In the genomic region with DNA sequence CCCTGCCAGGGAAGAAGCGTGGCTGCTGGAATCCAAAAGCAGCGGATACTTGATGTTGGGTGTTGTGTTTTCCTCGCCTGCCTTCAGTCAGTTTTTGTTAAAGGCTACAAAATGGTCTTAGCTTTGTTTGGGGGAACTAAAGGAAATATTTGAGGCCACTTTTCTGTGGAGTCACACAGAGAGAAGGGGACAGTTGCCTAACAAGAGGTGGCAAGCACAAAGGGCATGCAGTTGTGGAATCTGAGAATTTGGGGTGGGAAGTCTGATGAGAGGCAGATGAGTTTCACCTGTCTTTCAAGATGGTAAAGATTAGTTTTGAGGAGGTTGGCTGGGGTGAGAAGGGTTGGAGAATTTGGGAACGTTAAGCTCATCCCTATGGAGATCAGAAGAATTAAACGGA, we compare ENCODE assay signal across 16 cellular contexts. TPM values are rescaled to one million over a fixed set of nuclear protein-coding genes. Genes with fewer than 3 reads are reported as not detected.
DNase-seq lines count a peak whose midpoint lies in the region; ATAC-seq, FAIRE-seq and TF ChIP-seq lines count a peak whose summit lies in the region.
"Had no signal": no experiment of that assay in that cellular context is flagged by ENCODE, and none has a peak within 500 bp of the region (broad histone marks: within the 10 kb centered on the region; RNA-seq: fewer than 3 reads in every experiment).

No MANE protein-coding gene starts in this region.

- H4K20me1 ChIP-seq in GM23248 (ENCODE audit: insufficient read depth) = 0 out of 2 replicates have a peak, but pooled peaks cover 12% of the 10 kb centered on the region
- no peaks in the 10 kb centered on the region; the same call in 1 of the 2 replicates for H4K20me1 ChIP-seq in GM12878 (ENCODE audit: control insufficient read depth, insufficient read depth)
- H4K20me1 ChIP-seq in smooth muscle cell (ENCODE audit: low read depth) = peaks cover 63% of the 10 kb centered on the region

- H3K4me2 ChIP-seq in GM23248 (ENCODE audit: unreplicated experiment) = peak overlapping the region; percentile 24
- peak overlapping the region; percentile 78 for H3K4me2 ChIP-seq in GM12878 (ENCODE audit: control insufficient read depth, insufficient read depth)
- peak overlapping the region; percentile 74 for H3K4me2 ChIP-seq in smooth muscle cell

- RAD21 ChIA-PET in GM12878 (lab: Charles Lee; ENCODE audit: unreplicated experiment) = interaction anchor here (0.7 to 8.6 kb wide), 9 partner anchors 15 to 144 kb away, joined by 3 to 113 read pairs (median 4); no protein-coding TSS in a partner anchor

- DNase-seq in activated CD8-positive, alpha-beta T cell treated with anti-CD3 and anti-CD28 coated beads for 36 hours = no peak
- DNase-seq in activated CD8-positive, alpha-beta T cell treated with anti-CD3 and anti-CD28 coated beads, Interleukin-2, amount 10 ng/mL, durations not matched to agents 7 days and 5 days = no peak
- DNase-seq in GM23248 (no peak), GM12878 (ENCODE audit: low read depth, low spot score) (no peak), smooth muscle cell (lab: John Stamatoyannopoulos, UW; ENCODE audit: unreplicated experiment) (no peak), mesothelial cell of epicardium (ENCODE audit: low spot score in 2 of 2, unreplicated experiment in 2 of 2) (no peak)
- DNase-seq: ACHN, amygdala, cortex of kidney, glutamatergic neuron, NCI-H1694, NCI-H446 treated with DMSO at 0.1 percent for 48 hours, substantia nigra had no signal

- H3K79me2 ChIP-seq in GM23248 (ENCODE audit: insufficient read depth) (peaks cover 74% of the 10 kb centered on the region), GM12878 (ENCODE audit: control insufficient read depth, insufficient read depth, low read length) (peaks cover 93% of the 10 kb centered on the region), smooth muscle cell (ENCODE audit: low read depth) (peaks cover 73% of the 10 kb centered on the region)

- H3K36me3 ChIP-seq in GM23248 (ENCODE audit: low read depth) = no peaks in the 10 kb centered on the region
- no peaks in the 10 kb centered on the region for H3K36me3 ChIP-seq in GM12878 (ENCODE audit: control insufficient read depth in 2 of 2, insufficient read depth in 2 of 2, low read length in 1 of 2)
- no peaks in the 10 kb centered on the region for H3K36me3 ChIP-seq in smooth muscle cell (ENCODE audit: low read depth)

- peak overlapping the region; percentile 52 for H3K4me3 Mint-ChIP-seq in activated CD8-positive, alpha-beta T cell treated with anti-CD3 and anti-CD28 coated beads for 36 hours
- H3K4me3 Mint-ChIP-seq in activated CD8-positive, alpha-beta T cell treated with anti-CD3 and anti-CD28 coated beads, Interleukin-2, amount 10 ng/mL, durations not matched to agents 7 days and 5 days = no peak overlapping the region
- H3K4me3 Mint-ChIP-seq in mesothelial cell of epicardium = no peak overlapping the region

- H3K9ac ChIP-seq in GM23248 (no peak overlapping the region), GM12878 (ENCODE audit: control insufficient read depth, insufficient read depth, low read length) (peak overlapping the region; percentile 93), smooth muscle cell (ENCODE audit: low read depth) (no peak overlapping the region)

- in situ Hi-C loops in GM23248 (cut with MboI) = no loop called here
- in situ Hi-C loops in GM12878 (cut with MboI) = loop anchor here (25.0 kb wide), 1 partner anchor 1238 kb away; no protein-coding TSS in a partner anchor

- H2AFZ ChIP-seq in GM23248 (no peak overlapping the region), GM12878 (ENCODE audit: control insufficient read depth, low read depth, low read length) (no peak overlapping the region), smooth muscle cell (ENCODE audit: low read depth) (no peak overlapping the region)

- ATAC-seq in activated CD8-positive, alpha-beta T cell treated with anti-CD3 and anti-CD28 coated beads for 36 hours = no peak
- ATAC-seq in activated CD8-positive, alpha-beta T cell treated with anti-CD3 and anti-CD28 coated beads, Interleukin-2, amount 10 ng/mL, durations not matched to agents 7 days and 5 days = no peak
- ATAC-seq in GM12878 = no peak
- no peak for ATAC-seq in HG02798 (IDR thresholded peaks at IDR 0.05; ENCODE audit: poor library complexity, unreplicated experiment)
- ATAC-seq in HG02884 (IDR thresholded peaks at IDR 0.05; ENCODE audit: unreplicated experiment) = no peak
- ATAC-seq: esophagus mucosa had no signal

- H3K9me3 Mint-ChIP-seq in activated CD8-positive, alpha-beta T cell treated with anti-CD3 and anti-CD28 coated beads for 36 hours = no peaks in the 10 kb centered on the region
- H3K9me3 Mint-ChIP-seq in activated CD8-positive, alpha-beta T cell treated with anti-CD3 and anti-CD28 coated beads, Interleukin-2, amount 10 ng/mL, durations not matched to agents 7 days and 5 days (ENCODE audit: insufficient read depth) = no peaks in the 10 kb centered on the region
- H3K9me3 Mint-ChIP-seq in mesothelial cell of epicardium = peaks cover 6% of the 10 kb centered on the region

- H3K27me3 Mint-ChIP-seq in activated CD8-positive, alpha-beta T cell treated with anti-CD3 and anti-CD28 coated beads for 36 hours = no peaks in the 10 kb centered on the region
- H3K27me3 Mint-ChIP-seq in activated CD8-positive, alpha-beta T cell treated with anti-CD3 and anti-CD28 coated beads, Interleukin-2, amount 10 ng/mL, durations not matched to agents 7 days and 5 days (ENCODE audit: low read depth) = no peaks in the 10 kb centered on the region
- H3K27me3 Mint-ChIP-seq in mesothelial cell of epicardium (ENCODE audit: low read depth) = no peaks in the 10 kb centered on the region

- H3F3A ChIP-seq in GM23248 (ENCODE audit: insufficient read depth) (peaks cover 27% of the 10 kb centered on the region), smooth muscle cell (ENCODE audit: low read depth) (peaks cover 19% of the 10 kb centered on the region)

- no peak for TF ChIP-seq RAD21 in GM12878 (IDR thresholded peaks at IDR 0.05; ENCODE audit: insufficient read depth, low read depth, low read length)

- no peak for TF ChIP-seq EP300 in GM12878 (IDR thresholded peaks at IDR 0.05; ENCODE audit: borderline replicate concordance in 1 of 2, control insufficient read depth in 1 of 2, low read depth in 2 of 2, low read length in 2 of 2)

- H3K9me2 ChIP-seq in GM23248 (ENCODE audit: insufficient read depth) = no peaks in the 10 kb centered on the region

- CTCF ChIA-PET in activated CD8-positive, alpha-beta T cell treated with anti-CD3 and anti-CD28 coated beads for 36 hours (lab: Charles Lee) = interaction anchor here (0.6 to 2.9 kb wide), 3 partner anchors 10 to 144 kb away, joined by 3 to 10 read pairs (median 4); no protein-coding TSS in a partner anchor
- CTCF ChIA-PET in activated CD8-positive, alpha-beta T cell treated with anti-CD3 and anti-CD28 coated beads, Interleukin-2, amount 10 ng/mL, durations not matched to agents 7 days and 5 days (lab: Charles Lee) = interaction anchor here (2.3 kb wide), 1 partner anchor 89 kb away, joined by 19 read pairs; no protein-coding TSS in a partner anchor
- CTCF ChIA-PET in GM12878 (lab: Yijun Ruan, JAX) = interaction anchor here (0.6 to 2.2 kb wide), 5 partner anchors 80 to 150 kb away, joined by 3 to 7 read pairs (median 5); no protein-coding TSS in a partner anchor

- no TSS peak for BruUV-seq in GM12878 (replicated peaks; lab: Mats Ljungman, UMichigan)

- peaks cover 27% of the 10 kb centered on the region for H3K36me3 Mint-ChIP-seq in activated CD8-positive, alpha-beta T cell treated with anti-CD3 and anti-CD28 coated beads for 36 hours (ENCODE audit: low read depth)
- H3K36me3 Mint-ChIP-seq in activated CD8-positive, alpha-beta T cell treated with anti-CD3 and anti-CD28 coated beads, Interleukin-2, amount 10 ng/mL, durations not matched to agents 7 days and 5 days (ENCODE audit: low read depth) = peaks cover 46% of the 10 kb centered on the region
- peaks cover 5% of the 10 kb centered on the region for H3K36me3 Mint-ChIP-seq in mesothelial cell of epicardium

- SMC1A ChIA-PET in GM12878 (lab: Charles Lee; ENCODE audit: uncharacterized antibody, unreplicated experiment) = interaction anchor here (0.9 to 29.9 kb wide), 11 partner anchors 8 to 138 kb away, joined by 3 to 682 read pairs (median 4); no protein-coding TSS in a partner anchor

- no peaks in the 10 kb centered on the region for H3K9me3 ChIP-seq in GM23248 (ENCODE audit: low read depth)
- no peaks in the 10 kb centered on the region for H3K9me3 ChIP-seq in GM12878 (replicated peaks; ENCODE audit: control insufficient read depth, insufficient read depth, low read length)
- H3K9me3 ChIP-seq in smooth muscle cell (replicated peaks; ENCODE audit: low read depth) = no peaks in the 10 kb centered on the region

- 80 to 81% methylated on average over 5 of the region's 5 CpGs for WGBS in GM23248 (ENCODE audit: low coverage in 1 of 2, low lambda C conversion rate in 2 of 2, missing lambda C conversion rate in 2 of 2), 2 experiments
- WGBS in GM12878 (ENCODE audit: insufficient coverage, insufficient replicate concordance, low lambda C conversion rate, missing lambda C conversion rate) = 77% methylated on average over 5 of the region's 5 CpGs
- 82% methylated on average over 5 of the region's 5 CpGs for WGBS in smooth muscle cell (ENCODE audit: low lambda C conversion rate)

- intact Hi-C loops in activated CD8-positive, alpha-beta T cell treated with anti-CD3 and anti-CD28 coated beads for 36 hours (cut with micrococcal nuclease) = loop anchor here (5.0 to 10.0 kb wide), 2 partner anchors 57 to 91 kb away; no protein-coding TSS in a partner anchor
- intact Hi-C loops in GM12878 (cut with micrococcal nuclease; ENCODE audit: unreplicated experiment) = no loop called here

- peaks cover 45% of the 10 kb centered on the region for H3K4me1 ChIP-seq in GM23248 (ENCODE audit: insufficient read depth)
- H3K4me1 ChIP-seq in GM12878 (ENCODE audit: control insufficient read depth, insufficient read depth, low read length) = peaks cover 13% of the 10 kb centered on the region; the same call in 1 of the 2 replicates
- peaks cover 29% of the 10 kb centered on the region for H3K4me1 ChIP-seq in smooth muscle cell (ENCODE audit: low read depth)

- H3K27ac Mint-ChIP-seq in activated CD8-positive, alpha-beta T cell treated with anti-CD3 and anti-CD28 coated beads for 36 hours = no peak overlapping the region
- H3K27ac Mint-ChIP-seq in activated CD8-positive, alpha-beta T cell treated with anti-CD3 and anti-CD28 coated beads, Interleukin-2, amount 10 ng/mL, durations not matched to agents 7 days and 5 days = no peak overlapping the region
- no peak overlapping the region for H3K27ac Mint-ChIP-seq in mesothelial cell of epicardium

- TF ChIP-seq CTCF in activated CD8-positive, alpha-beta T cell treated with anti-CD3 and anti-CD28 coated beads for 36 hours (IDR thresholded peaks at IDR 0.05) = no peak
- TF ChIP-seq CTCF in GM12878 (IDR thresholded peaks at IDR 0.05 in 2 of 3, conservative IDR thresholded peaks at IDR 0.05 in 1 of 3; ENCODE audit: control insufficient read depth in 2 of 3, extremely low read depth in 1 of 3, insufficient read depth in 1 of 3, low read depth in 3 of 3, low read length in 3 of 3) (no peak), smooth muscle cell (IDR thresholded peaks at IDR 0.05; ENCODE audit: borderline replicate concordance, insufficient read depth, poor library complexity, severe bottlenecking) (no peak), mesothelial cell of epicardium (IDR thresholded peaks at IDR 0.05; ENCODE audit: unreplicated experiment) (no peak)

- peaks cover 67% of the 10 kb centered on the region for H3K4me1 Mint-ChIP-seq in activated CD8-positive, alpha-beta T cell treated with anti-CD3 and anti-CD28 coated beads for 36 hours (ENCODE audit: low read depth)
- H3K4me1 Mint-ChIP-seq in activated CD8-positive, alpha-beta T cell treated with anti-CD3 and anti-CD28 coated beads, Interleukin-2, amount 10 ng/mL, durations not matched to agents 7 days and 5 days (ENCODE audit: low read depth) = peaks cover 62% of the 10 kb centered on the region
- peaks cover 15% of the 10 kb centered on the region for H3K4me1 Mint-ChIP-seq in mesothelial cell of epicardium

- POLR2A ChIA-PET in activated CD8-positive, alpha-beta T cell treated with anti-CD3 and anti-CD28 coated beads for 36 hours (lab: Charles Lee) = interaction anchor here (1.2 to 2.0 kb wide), 2 partner anchors 10 to 16 kb away, joined by 3 to 10 read pairs; no protein-coding TSS in a partner anchor
- POLR2A ChIA-PET in activated CD8-positive, alpha-beta T cell treated with anti-CD3 and anti-CD28 coated beads, Interleukin-2, amount 10 ng/mL, durations not matched to agents 7 days and 5 days (lab: Charles Lee) = interaction anchor here (5.7 kb wide), 1 partner anchor 17 kb away, joined by 85 read pairs; no protein-coding TSS in a partner anchor
- POLR2A ChIA-PET in GM12878 (lab: Charles Lee) = interaction anchor here (0.7 to 5.6 kb wide), 8 partner anchors 9 to 141 kb away, joined by 3 to 29 read pairs (median 4); no protein-coding TSS in a partner anchor

- H3K27me3 ChIP-seq in GM23248 (replicated peaks; ENCODE audit: insufficient read depth) (no peaks in the 10 kb centered on the region), GM12878 (replicated peaks in 1 of 2; ENCODE audit: control insufficient read depth in 2 of 2, insufficient read depth in 2 of 2, low read length in 1 of 2) (no peaks in the 10 kb centered on the region), smooth muscle cell (ENCODE audit: low read depth) (no peaks in the 10 kb centered on the region)

- TF ChIP-seq POLR2A in GM12878 (IDR thresholded peaks at IDR 0.05; ENCODE audit: low read depth, low read length) = no peak

- H3K4me3 ChIP-seq in GM23248 = no peak overlapping the region
- H3K4me3 ChIP-seq in GM12878 = peak overlapping the region; percentile 95
- no peak overlapping the region for H3K4me3 ChIP-seq in smooth muscle cell

- H3K27ac ChIP-seq in GM23248 (no peak overlapping the region), GM12878 (ENCODE audit: control insufficient read depth, insufficient read depth) (peak overlapping the region; percentile 49), smooth muscle cell (ENCODE audit: low read depth) (peak overlapping the region; percentile 6)

- FAIRE-seq in GM12878 (lab: Jason Lieb, UNC) = no peak

RNA-seq across cellular contexts. Expression of a gene that starts 2.9 kb away (rescaled TPM):
- total RNA-seq in activated CD8-positive, alpha-beta T cell treated with anti-CD3 and anti-CD28 coated beads for 36 hours = 10 to 100 TPM; 57.8 to 67.5 TPM
- 10 to 100 TPM; 52.7 to 57.1 TPM for total RNA-seq in activated CD8-positive, alpha-beta T cell treated with anti-CD3 and anti-CD28 coated beads, Interleukin-2, amount 10 ng/mL, durations not matched to agents 7 days and 5 days
- 42.5 and 44.0 TPM in 2 replicates for total RNA-seq in GM23248 (2014; rRNA removed; shearing (Covaris generic))
- polyA plus RNA-seq in GM23248 (2016; fragmentation: Nextera tagmentation; extraction: Ambion mirVana) = 10.9 and 12.6 TPM in 2 replicates
- 326 and 345 TPM in 2 replicates for total RNA-seq in GM12878 (2013; cell fraction: nucleolus; rRNA removed)
- total RNA-seq in GM12878 (2014; rRNA removed) = 61.5 and 79.2 TPM in 2 replicates
- 65.8 and 71.2 TPM in 2 replicates for total RNA-seq in GM12878 (2014; rRNA removed; fragmentation: Illumina TruSeq; extraction: Trizol)
- 49.8 and 50.6 TPM in 2 replicates for total RNA-seq in GM12878 (2021)
- 19.6 TPM for polyA plus RNA-seq in GM12878 (2011; ENCODE audit: low read depth)
- 126 and 179 TPM in 2 replicates for polyA plus RNA-seq in GM12878 (2011; rRNA removed)
- polyA plus RNA-seq in GM12878 (2011; cell fraction: cytosol; rRNA removed) = 40.3 and 53.0 TPM in 2 replicates
- polyA plus RNA-seq in GM12878 (2011; cell fraction: nucleus; rRNA removed) = 145 and 211 TPM in 2 replicates
- polyA plus RNA-seq in GM12878 (2012) = 25.7 and 45.2 TPM in 2 replicates
- polyA plus RNA-seq in GM12878 (2014; fragmentation: Illumina TruSeq; extraction: Trizol) = 54.2 and 67.3 TPM in 2 replicates
- polyA plus RNA-seq in GM12878 (2014; fragmentation: Nextera tagmentation; extraction: Ambion mirVana) = 10 to 100 TPM; 17.6 to 32.5 TPM
- polyA plus RNA-seq in GM12878 (2014; rRNA removed) = 33.9 and 40.3 TPM in 2 replicates
- polyA plus RNA-seq in GM12878 (2016; fragmentation: Nextera tagmentation; extraction: Ambion mirVana) = 10 to 100 TPM; 32.5 to 37.2 TPM
- polyA minus RNA-seq in GM12878 (2011; rRNA and poly(A)+ RNA removed) = 83.9 and 129 TPM in 2 replicates
- polyA minus RNA-seq in GM12878 (2011; cell fraction: cytosol; rRNA and poly(A)+ RNA removed) = 28.5 and 42.0 TPM in 2 replicates
- polyA minus RNA-seq in GM12878 (2011; cell fraction: nucleus; rRNA and poly(A)+ RNA removed) = 66.7 and 73.4 TPM in 2 replicates
- 39.2 and 42.2 TPM in 2 replicates for total RNA-seq in smooth muscle cell
- polyA plus RNA-seq in smooth muscle cell = 12.4 and 12.9 TPM in 2 replicates
- 24.3 to 25.8 TPM (median 25.3 TPM) in 3 replicates for total RNA-seq in mesothelial cell of epicardium

RNA-seq across cellular contexts. Expression of a gene that starts 45.3 kb away (rescaled TPM):
- total RNA-seq in activated CD8-positive, alpha-beta T cell treated with anti-CD3 and anti-CD28 coated beads for 36 hours = under 1 TPM; 0.34 to 0.59 TPM
- not detected for total RNA-seq in activated CD8-positive, alpha-beta T cell treated with anti-CD3 and anti-CD28 coated beads, Interleukin-2, amount 10 ng/mL, durations not matched to agents 7 days and 5 days
- total RNA-seq in GM23248 (2014; rRNA removed; shearing (Covaris generic)) = 85.0 and 98.6 TPM in 2 replicates
- polyA plus RNA-seq in GM23248 (2016; fragmentation: Nextera tagmentation; extraction: Ambion mirVana) = 41.2 and 55.1 TPM in 2 replicates
- total RNA-seq in GM12878 (2013; cell fraction: nucleolus; rRNA removed) = 28.8 and 29.7 TPM in 2 replicates
- total RNA-seq in GM12878 (2014; rRNA removed) = 4.5 and 5.8 TPM in 2 replicates
- total RNA-seq in GM12878 (2014; rRNA removed; fragmentation: Illumina TruSeq; extraction: Trizol) = 8.1 and 8.5 TPM in 2 replicates
- total RNA-seq in GM12878 (2021) = 4.3 and 5.1 TPM in 2 replicates
- 2.5 TPM for polyA plus RNA-seq in GM12878 (2011; ENCODE audit: low read depth)
- 27.4 and 36.5 TPM in 2 replicates for polyA plus RNA-seq in GM12878 (2011; rRNA removed)
- 14.0 TPM in 2 replicates for polyA plus RNA-seq in GM12878 (2011; cell fraction: cytosol; rRNA removed)
- 68.7 and 99.5 TPM in 2 replicates for polyA plus RNA-seq in GM12878 (2011; cell fraction: nucleus; rRNA removed)
- polyA plus RNA-seq in GM12878 (2012) = 2.4 and 3.8 TPM in 2 replicates
- 4.8 and 4.9 TPM in 2 replicates for polyA plus RNA-seq in GM12878 (2014; fragmentation: Illumina TruSeq; extraction: Trizol)
- 1 to 10 TPM; 1.6 to 1.8 TPM for polyA plus RNA-seq in GM12878 (2014; fragmentation: Nextera tagmentation; extraction: Ambion mirVana)
- polyA plus RNA-seq in GM12878 (2014; rRNA removed) = 3.4 TPM in 2 replicates
- 1 to 10 TPM; 5.1 to 6.0 TPM for polyA plus RNA-seq in GM12878 (2016; fragmentation: Nextera tagmentation; extraction: Ambion mirVana)
- polyA minus RNA-seq in GM12878 (2011; rRNA and poly(A)+ RNA removed) = 53.4 and 56.6 TPM in 2 replicates
- 10.0 and 12.4 TPM in 2 replicates for polyA minus RNA-seq in GM12878 (2011; cell fraction: cytosol; rRNA and poly(A)+ RNA removed)
- 96.9 and 97.0 TPM in 2 replicates for polyA minus RNA-seq in GM12878 (2011; cell fraction: nucleus; rRNA and poly(A)+ RNA removed)
- 39.0 and 42.1 TPM in 2 replicates for total RNA-seq in smooth muscle cell
- 9.3 and 13.2 TPM in 2 replicates for polyA plus RNA-seq in smooth muscle cell
- total RNA-seq in mesothelial cell of epicardium = 5.6 to 6.4 TPM (median 5.8 TPM) in 3 replicates

Comparison
In these comparisons a context has a peak if more than half of its experiments do, and no peak if none do; other contexts are left out.
1. H3K4me2 ChIP-seq: peak in every context shown above with its lines; median percentile 78 in GM12878; 74 in smooth muscle cell; 24 in GM23248.